ENCODE assay signal across 28 cellular contexts in genomic region chr3:125232394-125232793, GRCh38. TPM values are rescaled to one million over a fixed set of nuclear protein-coding genes. Genes with fewer than 3 reads are reported as not detected.
A peak's percentile ranks its signal among the peaks of the same experiment; 100 is the strongest.
DNase-seq lines count a peak whose midpoint lies in the region; ATAC-seq and TF ChIP-seq lines count a peak whose summit lies in the region.
"Had no signal": no experiment of that assay in that cellular context is flagged by ENCODE, and none has a peak within 500 bp of the region (broad histone marks: within the 10 kb centered on the region; RNA-seq: fewer than 3 reads in every experiment).

No MANE protein-coding gene starts in this region.

- TF ChIP-seq CTCF in PC-9 (conservative IDR thresholded peaks at IDR 0.05) (no peak), endodermal cell (conservative IDR thresholded peaks at IDR 0.05) (no peak), breast epithelium (IDR thresholded peaks at IDR 0.05) (no peak)

- peaks cover 25% of the 10 kb centered on the region for H3F3A ChIP-seq in PC-9 (ENCODE audit: insufficient read depth, low read depth)

- 93 to 96% methylated on average over 3 of the region's 3 CpGs for WGBS in endodermal cell (ENCODE audit: insufficient coverage in 1 of 2, insufficient read length in 1 of 2), 2 experiments

- TSS peak; percentile 76 for BruUV-seq in PC-9 (replicated peaks; lab: Mats Ljungman, UMichigan)

- peaks cover 22% of the 10 kb centered on the region for H3K36me3 Mint-ChIP-seq in endodermal cell (ENCODE audit: low read depth)

- H4K20me1 ChIP-seq in PC-9 (ENCODE audit: insufficient read depth) = no peaks in the 10 kb centered on the region

- intact Hi-C loops in PC-9 (cut with micrococcal nuclease; ENCODE audit: unreplicated experiment) (loop anchor here (1.0 to 5.0 kb wide), 2 partner anchors 103 to 170 kb away; no protein-coding TSS in a partner anchor), breast epithelium (cut with DNase I; ENCODE audit: low total_unique reads) (no loop called here)

- no peaks in the 10 kb centered on the region for H3K27me3 Mint-ChIP-seq in endodermal cell (ENCODE audit: insufficient read depth)
- H3K27me3 Mint-ChIP-seq: activated naive CD4-positive, alpha-beta T cell treated with anti-CD3 and anti-CD28 coated beads, Interleukin-2, amount 10 ng/mL, durations not matched to agents 7 days and 5 days; central memory CD8-positive, alpha-beta T cell; naive B cell; T-cell had no signal

- no peak overlapping the region for H3K4me3 Mint-ChIP-seq in endodermal cell
- H3K4me3 Mint-ChIP-seq: activated naive CD4-positive, alpha-beta T cell treated with anti-CD3 and anti-CD28 coated beads, Interleukin-2, amount 10 ng/mL, durations not matched to agents 7 days and 5 days; CD14-positive monocyte; central memory CD8-positive, alpha-beta T cell; naive B cell; T-cell had no signal

- no peak overlapping the region for H3K9ac ChIP-seq in endodermal cell (ENCODE audit: extremely low read depth, low read length, poor library complexity, severe bottlenecking)

- peaks cover 21% of the 10 kb centered on the region for H3K4me1 ChIP-seq in PC-9 (replicated peaks; ENCODE audit: insufficient read depth)
- no peaks in the 10 kb centered on the region for H3K4me1 ChIP-seq in endodermal cell (ENCODE audit: control insufficient read depth, insufficient read depth, low read length)
- H3K4me1 ChIP-seq in breast epithelium = no peaks in the 10 kb centered on the region
- H3K4me1 ChIP-seq: Peyer's patch had no signal

- H3K27ac ChIP-seq in PC-9 (peak overlapping the region; percentile 95), endodermal cell (ENCODE audit: low read depth, low read length) (no peak overlapping the region), breast epithelium (no peak overlapping the region)
- H3K27ac ChIP-seq: left lung, Peyer's patch, skin epidermis had no signal

- DNase-seq in stimulated activated CD4-positive, alpha-beta T cell treated with anti-CD3 and anti-CD28 coated beads, Interleukin-15, amount 100 ng/mL, for 24 hours = peak; percentile 17
- no peak for DNase-seq in stimulated activated CD4-positive, alpha-beta T cell treated with anti-CD3 and anti-CD28 coated beads, Interleukin-2, amount 100 ng/mL, for 24 hours
- no peak for DNase-seq in PC-9
- no peak for DNase-seq in endodermal cell
- no peak for DNase-seq in breast epithelium (ENCODE audit: low spot score in 2 of 2)
- no peak for DNase-seq in retina
- DNase-seq: activated CD4-positive, CD25-positive, alpha-beta regulatory T cell; activated CD8-positive, alpha-beta memory T cell treated with anti-CD3 and anti-CD28 coated beads for 24 hours; activated naive CD4-positive, alpha-beta T cell treated with anti-CD3 and anti-CD28 coated beads, Interleukin-2, amount 10 ng/mL, durations not matched to agents 7 days and 5 days; activated T-cell treated with anti-CD3 and anti-CD28 coated beads, Interleukin-2, amount 50 U/mL, for 1 hour; aorta; DND-41; KG1; left lung; MM.1S; naive B cell; NCI-H1417; NCI-H2081; NCI-H2227 treated with DMSO at 0.1 percent for 48 hours; NCI-H526 treated with DMSO at 0.1 percent for 48 hours; Peyer's patch; SIG-M5; substantia nigra; T-cell had no signal

- H2AFZ ChIP-seq in PC-9 = no peak overlapping the region

- H3K36me3 ChIP-seq in PC-9 (ENCODE audit: low read depth) (peaks cover 27% of the 10 kb centered on the region), endodermal cell (ENCODE audit: control insufficient read depth, insufficient read depth, low read length) (peaks cover 37% of the 10 kb centered on the region), breast epithelium (no peaks in the 10 kb centered on the region)

- POLR2A ChIA-PET in PC-9 (lab: Charles Lee; ENCODE audit: unreplicated experiment) = interaction anchor here (0.6 to 0.8 kb wide), 6 partner anchors 18 to 501 kb away, joined by 3 to 18 read pairs (median 7); no protein-coding TSS in a partner anchor

- H3K27ac Mint-ChIP-seq in endodermal cell = peak overlapping the region; percentile 37
- H3K27ac Mint-ChIP-seq: activated naive CD4-positive, alpha-beta T cell treated with anti-CD3 and anti-CD28 coated beads, Interleukin-2, amount 10 ng/mL, durations not matched to agents 7 days and 5 days; T-cell had no signal

- peaks cover 21% of the 10 kb centered on the region for H3K4me1 Mint-ChIP-seq in endodermal cell
- H3K4me1 Mint-ChIP-seq: activated naive CD4-positive, alpha-beta T cell treated with anti-CD3 and anti-CD28 coated beads, Interleukin-2, amount 10 ng/mL, durations not matched to agents 7 days and 5 days; CD14-positive monocyte had no signal

- H3K27me3 ChIP-seq in PC-9 (ENCODE audit: insufficient read depth, low read depth) (no peaks in the 10 kb centered on the region), endodermal cell (ENCODE audit: control insufficient read depth, insufficient read depth, low read length, poor library complexity, severe bottlenecking) (no peaks in the 10 kb centered on the region), breast epithelium (no peaks in the 10 kb centered on the region)
- H3K27me3 ChIP-seq: left lung, Peyer's patch had no signal

- 0 out of 2 replicates have a peak, but pooled peaks cover 7% of the 10 kb centered on the region for H3K79me2 ChIP-seq in PC-9 (ENCODE audit: low read depth)

- no peak for ATAC-seq in HG02840 (IDR thresholded peaks at IDR 0.05; ENCODE audit: low FRiP score, unreplicated experiment)
- ATAC-seq: T-cell had no signal

- no peak overlapping the region for H3K4me3 ChIP-seq in PC-9
- no peak overlapping the region for H3K4me3 ChIP-seq in endodermal cell (ENCODE audit: low read length)
- H3K4me3 ChIP-seq in breast epithelium = no peak overlapping the region
- H3K4me3 ChIP-seq: left lung, Peyer's patch, skin epidermis had no signal

- H3K9me3 ChIP-seq in PC-9 (ENCODE audit: insufficient read depth, low read depth) (no peaks in the 10 kb centered on the region), endodermal cell (ENCODE audit: control insufficient read depth, low read length) (no peaks in the 10 kb centered on the region), breast epithelium (no peaks in the 10 kb centered on the region)
- H3K9me3 ChIP-seq: left lung, Peyer's patch had no signal

- no peaks in the 10 kb centered on the region for H3K9me2 ChIP-seq in PC-9 (ENCODE audit: insufficient read depth)

- CTCF ChIA-PET in PC-9 (lab: Charles Lee) = interaction anchor here (0.7 kb wide), 1 partner anchor 170 kb away, joined by 4 read pairs; no protein-coding TSS in a partner anchor

- H3K9me3 Mint-ChIP-seq in endodermal cell = no peaks in the 10 kb centered on the region
- H3K9me3 Mint-ChIP-seq: CD14-positive monocyte; central memory CD8-positive, alpha-beta T cell; T-cell had no signal

- H3K4me2 ChIP-seq in PC-9 = peak overlapping the region; percentile 6

- TF ChIP-seq POLR2A in breast epithelium (IDR thresholded peaks at IDR 0.05) = no peak

RNA-seq across cellular contexts. Expression of gene SLC12A8, which starts 19.8 kb away (rescaled TPM):
- total RNA-seq in PC-9 (2021) (30.7 and 42.9 TPM in 2 replicates), endodermal cell (10 to 100 TPM; 17.3 to 18.6 TPM), breast epithelium (10 to 100 TPM in 1 of 3 donors, 1 to 10 TPM in 1, under 1 TPM in 1; 0.48 to 12.5 (median 9.8) TPM)
- polyA plus RNA-seq in endodermal cell (2013, experiment 1 of 2) = 4.2 TPM
- 4.1 TPM for polyA plus RNA-seq in endodermal cell (2013, experiment 2 of 2)
